In the genomic region with DNA sequence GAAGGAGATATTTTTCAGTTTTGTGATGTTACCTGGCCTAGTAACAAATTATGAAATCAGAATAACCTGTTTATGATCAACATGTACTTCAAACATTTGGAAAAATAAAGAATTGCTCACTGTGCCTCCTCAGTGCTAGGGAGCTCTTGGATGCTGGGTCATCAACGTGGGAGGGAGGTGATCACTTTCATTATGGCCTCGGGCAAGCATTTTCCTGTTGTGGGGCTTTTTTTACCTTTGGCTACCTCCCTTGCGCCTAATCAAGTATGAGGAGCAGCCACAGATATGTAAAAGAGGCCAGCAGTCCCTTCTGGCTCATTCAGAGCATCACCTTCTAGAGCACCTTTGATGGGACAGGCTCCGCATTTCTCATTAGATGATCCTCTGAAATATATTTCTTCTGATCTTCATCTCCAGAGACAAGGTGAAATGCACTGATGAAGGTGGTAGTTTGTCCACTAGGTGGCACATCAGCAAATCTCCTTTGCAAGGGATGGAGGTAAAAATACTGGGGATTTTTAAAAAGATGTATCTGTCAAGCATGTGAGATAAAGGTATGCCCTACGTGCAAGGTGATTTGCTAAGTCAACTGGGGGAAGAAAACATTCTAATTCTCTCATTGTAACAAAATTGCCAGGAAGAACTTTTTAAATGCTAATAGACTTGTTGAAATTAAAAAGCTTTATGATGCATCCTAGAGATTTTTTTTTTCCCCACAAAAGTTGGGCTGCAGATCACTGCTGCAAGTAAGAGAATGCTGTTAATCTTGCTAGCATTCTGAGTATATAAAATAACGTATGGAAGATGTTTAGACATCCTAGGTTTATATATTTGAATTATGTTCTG, we compare ENCODE assay signal across 8 cellular contexts.
A peak's percentile ranks its signal among the peaks of the same experiment; 100 is the strongest.
DNase-seq lines count a peak whose midpoint lies in the region; ATAC-seq, FAIRE-seq and TF ChIP-seq lines count a peak whose summit lies in the region.

No MANE protein-coding gene starts in this region.

- intact Hi-C loops in PC-3 (cut with micrococcal nuclease), result loop anchor here (1.0 to 10.0 kb wide), 2 partner anchors 50 to 190 kb away; no protein-coding TSS in a partner anchor

- no TSS peak for BruUV-seq in PC-3 (replicated peaks; lab: Mats Ljungman, UMichigan)

- no peaks in the 10 kb centered on the region for H3K9me3 Mint-ChIP-seq in astrocyte (ENCODE audit: unreplicated experiment)

- H3K9me2 ChIP-seq in PC-3 (replicated peaks; ENCODE audit: low read length), result no peaks in the 10 kb centered on the region

- H3K9ac ChIP-seq in PC-3 (ENCODE audit: low read length) (no peak overlapping the region), astrocyte (ENCODE audit: low read length) (no peak overlapping the region)

- DNase-seq in 8988T (peak; percentile 22), ELR (ENCODE audit: low read depth) (peak; percentile 66), PC-3 (peak; percentile 49), astrocyte (ENCODE audit: low read depth) (peak; percentile 20), HK-2 (ENCODE audit: unreplicated experiment) (no peak)
- peak; percentile 6 for DNase-seq in stimulated activated CD4-positive, alpha-beta T cell treated with anti-CD3 and anti-CD28 coated beads, Interleukin-4, amount 100 ng/mL, for 1 hour

- H3K36me3 ChIP-seq in PC-3 (ENCODE audit: low read depth, low read length), result no peaks in the 10 kb centered on the region; the same call in 1 of the 2 replicates
- H3K36me3 ChIP-seq in astrocyte (ENCODE audit: insufficient read depth, low read length), result no peaks in the 10 kb centered on the region

- TF ChIP-seq CTCF in PC-3 (conservative IDR thresholded peaks at IDR 0.05; ENCODE audit: low read depth, low read length) (peak; percentile 58), astrocyte (IDR thresholded peaks at IDR 0.05; ENCODE audit: insufficient read depth, low read depth, low read length) (peak; percentile 77)

- ATAC-seq in HG03135 (IDR thresholded peaks at IDR 0.05; ENCODE audit: unreplicated experiment) (peak; percentile 70), PC-3 (peak; percentile 53; the same call in 1 of the 2 replicates)

- H3K79me2 ChIP-seq in PC-3 (ENCODE audit: low read length), result no peaks in the 10 kb centered on the region
- H3K79me2 ChIP-seq in astrocyte (ENCODE audit: insufficient read depth, low read length), result no peaks in the 10 kb centered on the region

- H3K27me3 Mint-ChIP-seq in astrocyte (ENCODE audit: low read depth, unreplicated experiment), result no peaks in the 10 kb centered on the region

- H3K4me1 ChIP-seq in PC-3 (ENCODE audit: insufficient read depth, low read length), result no peaks in the 10 kb centered on the region
- H3K4me1 ChIP-seq in astrocyte (ENCODE audit: insufficient read depth, low read length), result no peaks in the 10 kb centered on the region

- no peak overlapping the region for H2AFZ ChIP-seq in PC-3 (ENCODE audit: low read length)
- no peak overlapping the region for H2AFZ ChIP-seq in astrocyte (ENCODE audit: low read depth, low read length)

- H3K9me3 ChIP-seq in PC-3 (ENCODE audit: low read length), result no peaks in the 10 kb centered on the region
- H3K9me3 ChIP-seq in astrocyte (ENCODE audit: insufficient read depth, low read depth, low read length), result no peaks in the 10 kb centered on the region

- H4K20me1 ChIP-seq in PC-3 (ENCODE audit: low read length), result no peaks in the 10 kb centered on the region
- H4K20me1 ChIP-seq in astrocyte (ENCODE audit: insufficient read depth, low read length), result no peaks in the 10 kb centered on the region

- no peaks in the 10 kb centered on the region for H3F3A ChIP-seq in PC-3 (ENCODE audit: low read length, unreplicated experiment)

- peak; percentile 86 for FAIRE-seq in astrocyte (lab: Jason Lieb, UNC)
- peak; percentile 99 for FAIRE-seq in islet of Langerhans (lab: Jason Lieb, UNC)

- H3K4me3 ChIP-seq in PC-3 (ENCODE audit: low read length) (no peak overlapping the region), astrocyte (ENCODE audit: insufficient read depth, low read depth, low read length) (no peak overlapping the region)

- H3K4me3 Mint-ChIP-seq in astrocyte (ENCODE audit: unreplicated experiment), result no peak overlapping the region

- H3K4me1 Mint-ChIP-seq in astrocyte (ENCODE audit: low read depth, unreplicated experiment), result no peaks in the 10 kb centered on the region

- POLR2A ChIA-PET in PC-3 (lab: Charles Lee; ENCODE audit: unreplicated experiment), result no interaction called here

- H3K4me2 ChIP-seq in PC-3 (ENCODE audit: low read length) (no peak overlapping the region), astrocyte (ENCODE audit: low read length) (no peak overlapping the region)

- no peaks in the 10 kb centered on the region for H3K36me3 Mint-ChIP-seq in astrocyte (ENCODE audit: low read depth, unreplicated experiment)

- CTCF ChIA-PET in PC-3 (lab: Charles Lee), result no interaction called here

- no peak overlapping the region for H3K27ac Mint-ChIP-seq in astrocyte (ENCODE audit: unreplicated experiment)

- H3K27me3 ChIP-seq in PC-3 (ENCODE audit: low read length) (no peaks in the 10 kb centered on the region), astrocyte (ENCODE audit: insufficient read depth, low read length) (no peaks in the 10 kb centered on the region)

- H3K27ac ChIP-seq in PC-3 (ENCODE audit: low read length) (no peak overlapping the region), astrocyte (ENCODE audit: low read depth, low read length) (no peak overlapping the region)
